11 cellular contexts compared by ENCODE assay signal in genomic region chr5:140146523-140146842, GRCh38. TPM values are rescaled to one million over a fixed set of nuclear protein-coding genes. Genes with fewer than 3 reads are reported as not detected.
DNase-seq lines count a peak whose midpoint lies in the region; ATAC-seq and TF ChIP-seq lines count a peak whose summit lies in the region.
"Had no signal": no experiment of that assay in that cellular context is flagged by ENCODE, and none has a peak within 500 bp of the region (broad histone marks: within the 10 kb centered on the region; RNA-seq: fewer than 3 reads in every experiment).

No MANE protein-coding gene starts in this region.

- ATAC-seq in naive thymus-derived CD4-positive, alpha-beta T cell: no peak
- no peak for ATAC-seq in HG03520 (IDR thresholded peaks at IDR 0.05; ENCODE audit: unreplicated experiment)

- CTCF ChIA-PET in naive thymus-derived CD4-positive, alpha-beta T cell (lab: Charles Lee): interaction anchor here (0.7 to 6.6 kb wide), 6 partner anchors 8 to 370 kb away, joined by 3 to 109 read pairs (median 12); no protein-coding TSS in a partner anchor

- H3K4me3 Mint-ChIP-seq in naive thymus-derived CD4-positive, alpha-beta T cell: peak overlapping the region in 7 of 10 donors; percentile 5 to 81 (median 46)
- peak overlapping the region; percentile 42 for H3K4me3 Mint-ChIP-seq in type B pancreatic cell

- POLR2A ChIA-PET in naive thymus-derived CD4-positive, alpha-beta T cell (lab: Charles Lee): interaction anchor here (1.3 kb wide), 1 partner anchor 74 kb away, joined by 3 read pairs; no protein-coding TSS in a partner anchor

- H3K27me3 ChIP-seq in cardiac muscle cell (peaks cover 55% of the 10 kb centered on the region), ectodermal cell (ENCODE audit: control insufficient read depth, insufficient read depth, low read length, poor library complexity, severe bottlenecking) (peaks cover 46% of the 10 kb centered on the region)
- peaks cover 0 to 6% of the 10 kb centered on the region in 2 donors for H3K27me3 ChIP-seq in naive thymus-derived CD4-positive, alpha-beta T cell (ENCODE audit: control insufficient read depth in 2 of 2, insufficient read depth in 2 of 2, low read length in 2 of 2)
- H3K27me3 ChIP-seq: Peyer's patch had no signal

- no peak overlapping the region for H3K27ac Mint-ChIP-seq in naive thymus-derived CD4-positive, alpha-beta T cell
- no peak overlapping the region for H3K27ac Mint-ChIP-seq in type B pancreatic cell

- H3K4me3 ChIP-seq in cardiac muscle cell: peak overlapping the region; percentile 36
- peak overlapping the region; percentile 35 for H3K4me3 ChIP-seq in ectodermal cell (ENCODE audit: insufficient read depth, low read depth, low read length)
- H3K4me3 ChIP-seq in naive thymus-derived CD4-positive, alpha-beta T cell (ENCODE audit: low read length): no peak overlapping the region

- WGBS in ectodermal cell, 2 experiments: 5 to 7% methylated on average over 14 of the region's 14 CpGs

- peaks cover 14 to 29% (median 25%) of the 10 kb centered on the region in 7 donors for H3K4me1 Mint-ChIP-seq in naive thymus-derived CD4-positive, alpha-beta T cell
- H3K4me1 Mint-ChIP-seq in type B pancreatic cell (ENCODE audit: unreplicated experiment): peaks cover 8% of the 10 kb centered on the region

- DNase-seq in cardiac muscle cell (ENCODE audit: low read depth in 1 of 2, low spot score in 1 of 2) (no peak), cardiac septum (ENCODE audit: low spot score) (no peak), type B pancreatic cell (ENCODE audit: extremely low spot score, unreplicated experiment) (peak; percentile 29), kidney glomerular epithelial cell (lab: John Stamatoyannopoulos, UW) (no peak)
- DNase-seq in naive thymus-derived CD4-positive, alpha-beta T cell: no peak
- no peak for DNase-seq in effector CD4-positive, alpha-beta T cell
- DNase-seq: NCI-H226 had no signal

- H3K27ac ChIP-seq in cardiac muscle cell: no peak overlapping the region
- no peak overlapping the region for H3K27ac ChIP-seq in ectodermal cell (ENCODE audit: insufficient read depth, low read depth, low read length, poor library complexity, severe bottlenecking)
- H3K27ac ChIP-seq in naive thymus-derived CD4-positive, alpha-beta T cell (ENCODE audit: low read depth, low read length): no peak overlapping the region
- H3K27ac ChIP-seq: epithelial cell of prostate, Peyer's patch had no signal

- no peaks in the 10 kb centered on the region for H3K9me3 ChIP-seq in cardiac muscle cell (ENCODE audit: low read depth)
- H3K9me3 ChIP-seq in ectodermal cell (ENCODE audit: control insufficient read depth, low read length): no peaks in the 10 kb centered on the region
- no peaks in the 10 kb centered on the region for H3K9me3 ChIP-seq in naive thymus-derived CD4-positive, alpha-beta T cell (ENCODE audit: control insufficient read depth in 2 of 3, low read length in 3 of 3)
- H3K9me3 ChIP-seq: Peyer's patch had no signal

- TF ChIP-seq CTCF in cardiac muscle cell (IDR thresholded peaks at IDR 0.05; ENCODE audit: low read depth, low read length): no peak
- no peak for TF ChIP-seq CTCF in type B pancreatic cell (conservative IDR thresholded peaks at IDR 0.05)

- peaks cover 9 to 45% (median 21%) of the 10 kb centered on the region in 5 donors for H3K27me3 Mint-ChIP-seq in naive thymus-derived CD4-positive, alpha-beta T cell
- H3K27me3 Mint-ChIP-seq in type B pancreatic cell: peaks cover 47% of the 10 kb centered on the region

- peaks cover 0 to 4% (median 0%) of the 10 kb centered on the region in 5 donors for H3K36me3 Mint-ChIP-seq in naive thymus-derived CD4-positive, alpha-beta T cell
- no peaks in the 10 kb centered on the region for H3K36me3 Mint-ChIP-seq in type B pancreatic cell

- no peaks in the 10 kb centered on the region for H3K36me3 ChIP-seq in cardiac muscle cell
- H3K36me3 ChIP-seq in ectodermal cell (ENCODE audit: control insufficient read depth, insufficient read depth, low read length): no peaks in the 10 kb centered on the region
- H3K36me3 ChIP-seq in naive thymus-derived CD4-positive, alpha-beta T cell (ENCODE audit: control insufficient read depth in 2 of 3, insufficient read depth in 3 of 3, low read length in 3 of 3): no peaks in the 10 kb centered on the region
- H3K36me3 ChIP-seq: Peyer's patch had no signal

- H3K4me1 ChIP-seq in cardiac muscle cell (ENCODE audit: low read depth): peaks cover 5% of the 10 kb centered on the region
- H3K4me1 ChIP-seq in ectodermal cell (ENCODE audit: control insufficient read depth, insufficient read depth, low read length): peaks cover 10% of the 10 kb centered on the region
- peaks cover 6 to 9% of the 10 kb centered on the region in 2 donors for H3K4me1 ChIP-seq in naive thymus-derived CD4-positive, alpha-beta T cell (ENCODE audit: control insufficient read depth in 2 of 2, insufficient read depth in 2 of 2, low read length in 2 of 2)

- intact Hi-C loops in cardiac septum (cut with DNase I): loop anchor here (5.0 kb wide), 1 partner anchor 39 kb away; no protein-coding TSS in a partner anchor
- intact Hi-C loops in naive thymus-derived CD4-positive, alpha-beta T cell (cut with micrococcal nuclease): no loop called here

- no peaks in the 10 kb centered on the region for H3K9me3 Mint-ChIP-seq in naive thymus-derived CD4-positive, alpha-beta T cell
- no peaks in the 10 kb centered on the region for H3K9me3 Mint-ChIP-seq in type B pancreatic cell

RNA-seq across cellular contexts. Expression of gene IGIP, which starts 20.7 kb away (rescaled TPM):
- total RNA-seq in cardiac muscle cell (1.5 and 4.8 TPM in 2 replicates), cardiac septum (15.9 TPM), type B pancreatic cell (ENCODE audit: low replicate concordance) (2.6 and 2.9 TPM in 2 replicates)
- polyA plus RNA-seq in cardiac muscle cell: 0.51 and 1.4 TPM in 2 replicates
- 0.59 TPM for polyA plus RNA-seq in ectodermal cell (2013, experiment 1 of 4)
- 1.00 TPM for polyA plus RNA-seq in ectodermal cell (2013, experiment 2 of 4)
- polyA plus RNA-seq in ectodermal cell (2013, experiment 3 of 4): 0.43 TPM
- polyA plus RNA-seq in ectodermal cell (2013, experiment 4 of 4): 0.69 TPM
- total RNA-seq in naive thymus-derived CD4-positive, alpha-beta T cell: 10 to 100 TPM in 2 of 5 experiments, 1 to 10 TPM in 3; 4.6 to 15.4 (median 5.1) TPM
- 1 to 10 TPM in 1 of 2 donors, under 1 TPM in 1; 0.59 to 1.0 TPM for polyA plus RNA-seq in naive thymus-derived CD4-positive, alpha-beta T cell

RNA-seq across cellular contexts. Expression of gene CYSTM1, which starts 28.5 kb away (rescaled TPM):
- total RNA-seq in cardiac muscle cell (31.8 and 53.1 TPM in 2 replicates), cardiac septum (111 TPM), type B pancreatic cell (ENCODE audit: low replicate concordance) (49.9 and 73.5 TPM in 2 replicates)
- polyA plus RNA-seq in cardiac muscle cell: 72.4 and 83.7 TPM in 2 replicates
- 24.4 TPM for polyA plus RNA-seq in ectodermal cell (2013, experiment 1 of 4)
- polyA plus RNA-seq in ectodermal cell (2013, experiment 2 of 4): 23.2 TPM
- polyA plus RNA-seq in ectodermal cell (2013, experiment 3 of 4): 20.3 TPM
- 21.3 TPM for polyA plus RNA-seq in ectodermal cell (2013, experiment 4 of 4)
- total RNA-seq in naive thymus-derived CD4-positive, alpha-beta T cell: 10 to 100 TPM in 1 of 5 experiments, 1 to 10 TPM in 4; 1.6 to 11.1 (median 3.5) TPM
- 1 to 10 TPM; 3.3 to 7.6 TPM for polyA plus RNA-seq in naive thymus-derived CD4-positive, alpha-beta T cell

RNA-seq across cellular contexts. Expression of gene PURA, which starts 32.6 kb away (rescaled TPM):
- total RNA-seq in cardiac muscle cell: 6.1 and 9.0 TPM in 2 replicates
- polyA plus RNA-seq in cardiac muscle cell: 7.0 and 11.1 TPM in 2 replicates
- 30.7 TPM for total RNA-seq in cardiac septum
- polyA plus RNA-seq in ectodermal cell (2013, experiment 1 of 4): 2.2 TPM
- 3.1 TPM for polyA plus RNA-seq in ectodermal cell (2013, experiment 2 of 4)
- polyA plus RNA-seq in ectodermal cell (2013, experiment 3 of 4): 2.5 TPM
- 2.4 TPM for polyA plus RNA-seq in ectodermal cell (2013, experiment 4 of 4)
- 10 to 100 TPM; 11.6 to 33.5 (median 13.9) TPM for total RNA-seq in naive thymus-derived CD4-positive, alpha-beta T cell
- polyA plus RNA-seq in naive thymus-derived CD4-positive, alpha-beta T cell: 1 to 10 TPM; 3.1 to 4.7 TPM
- 8.3 and 10.7 TPM in 2 replicates for total RNA-seq in type B pancreatic cell (ENCODE audit: low replicate concordance)
